In the genomic region with DNA sequence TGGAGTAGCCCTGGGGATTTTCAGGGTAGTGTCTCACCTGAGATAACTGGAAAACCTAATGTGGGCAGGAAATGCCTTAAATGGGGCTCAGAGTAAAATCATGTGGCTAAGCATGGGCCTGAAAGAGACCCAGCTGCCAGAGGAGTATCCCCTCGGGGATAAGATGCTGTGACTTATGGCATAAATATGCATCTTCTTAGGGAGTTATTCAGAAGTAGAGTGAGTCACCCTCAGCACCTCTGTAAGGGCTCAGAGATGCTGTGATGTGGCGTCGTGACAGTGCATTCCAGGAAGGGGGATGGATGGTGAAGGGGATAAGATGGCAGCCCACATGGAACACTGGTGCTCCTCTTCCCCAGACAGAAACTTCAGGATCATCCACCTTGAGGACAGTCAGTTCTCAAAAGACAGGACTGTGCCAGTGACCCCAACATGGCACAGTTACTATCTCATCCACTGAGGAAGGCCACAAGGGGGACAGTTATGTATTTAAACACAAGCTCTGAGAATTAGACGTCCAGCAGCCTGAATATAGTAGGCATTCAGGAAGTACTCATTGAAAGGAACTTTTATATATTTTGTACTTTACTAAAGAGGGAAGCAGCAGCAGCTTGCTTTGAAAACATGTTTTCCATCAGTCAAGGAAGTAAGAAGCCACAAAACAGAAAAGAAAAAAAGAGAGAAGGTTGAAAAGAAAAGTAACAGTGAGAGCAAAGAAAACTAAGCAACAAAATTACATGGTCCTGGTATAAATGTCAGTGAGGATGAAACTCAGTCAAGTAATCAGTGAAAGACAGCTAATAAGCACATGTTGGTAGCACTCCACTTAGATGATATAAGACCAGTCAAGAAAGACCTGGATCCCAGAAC, we compare ENCODE assay signal across 8 cellular contexts. TPM values are rescaled to one million over a fixed set of nuclear protein-coding genes. Genes with fewer than 3 reads are reported as not detected.
DNase-seq lines count a peak whose midpoint lies in the region; ATAC-seq and TF ChIP-seq lines count a peak whose summit lies in the region.

No MANE protein-coding gene starts in this region.

- H3K4me1 ChIP-seq in CD8-positive, alpha-beta T cell (ENCODE audit: insufficient read depth, low read length): peaks cover 68% of the 10 kb centered on the region
- H3K4me1 ChIP-seq in mesenchymal stem cell (ENCODE audit: control insufficient read depth, insufficient read depth, low read depth, low read length): peaks cover 12% of the 10 kb centered on the region

- H3K36me3 ChIP-seq in CD8-positive, alpha-beta T cell (ENCODE audit: insufficient read depth, low read length): peaks cover 46% of the 10 kb centered on the region
- peaks cover 0 to 5% of the 10 kb centered on the region in 2 experiments for H3K36me3 ChIP-seq in mesenchymal stem cell (ENCODE audit: control insufficient read depth in 1 of 2, insufficient read depth in 2 of 2, low read depth in 1 of 2, low read length in 2 of 2)

- H2AFZ ChIP-seq in mesenchymal stem cell (ENCODE audit: low read depth, low read length): peak overlapping the region; percentile 36

- peaks cover 87% of the 10 kb centered on the region for H3K4me1 Mint-ChIP-seq in CD8-positive, alpha-beta T cell (ENCODE audit: low read depth)
- H3K4me1 Mint-ChIP-seq in activated T-cell treated with anti-CD3 and anti-CD28 coated beads, Interleukin-2, amount 50 U/mL, for 24 hours (ENCODE audit: low read depth): peaks cover 89% of the 10 kb centered on the region

- peak; percentile 51 for ATAC-seq in CD8-positive, alpha-beta T cell
- ATAC-seq in HG02885 (IDR thresholded peaks at IDR 0.05; ENCODE audit: poor library complexity, unreplicated experiment): peak; percentile 67
- no peak for ATAC-seq in GM18517 (IDR thresholded peaks at IDR 0.05; ENCODE audit: unreplicated experiment)
- ATAC-seq in Right ventricle myocardium superior (ENCODE audit: poor library complexity): no peak

- no peaks in the 10 kb centered on the region for H3K9me3 ChIP-seq in CD8-positive, alpha-beta T cell (ENCODE audit: low read length)
- no peaks in the 10 kb centered on the region for H3K9me3 ChIP-seq in mesenchymal stem cell (ENCODE audit: control insufficient read depth, low read length)

- H3K9me3 Mint-ChIP-seq in CD8-positive, alpha-beta T cell: no peaks in the 10 kb centered on the region
- no peaks in the 10 kb centered on the region for H3K9me3 Mint-ChIP-seq in activated T-cell treated with anti-CD3 and anti-CD28 coated beads, Interleukin-2, amount 50 U/mL, for 24 hours

- H2AK5ac ChIP-seq in mesenchymal stem cell (ENCODE audit: low read length, severe bottlenecking): no peak overlapping the region

- peak overlapping the region; percentile 94 for H3K27ac Mint-ChIP-seq in CD8-positive, alpha-beta T cell
- peak overlapping the region; percentile 97 for H3K27ac Mint-ChIP-seq in activated T-cell treated with anti-CD3 and anti-CD28 coated beads, Interleukin-2, amount 50 U/mL, for 24 hours

- intact Hi-C loops in CD8-positive, alpha-beta T cell (cut with DNase I, micrococcal nuclease): loop anchor here in 1 of 2 experiments (2.0 to 10.0 kb wide), 3 partner anchors 17 to 419 kb away; partner anchors contain the start of gene CD55
- intact Hi-C loops in Right ventricle myocardium superior (cut with DNase I): no loop called here

- H2BK5ac ChIP-seq in mesenchymal stem cell (ENCODE audit: low read depth, low read length, poor library complexity, severe bottlenecking): no peak overlapping the region

- H3K18ac ChIP-seq in mesenchymal stem cell (ENCODE audit: low read depth in 1 of 2, low read length in 2 of 2): peak overlapping the region in 1 of 2 experiments; percentile 5

- 0% methylated on average over 3 of the region's 4 CpGs for WGBS in mesenchymal stem cell

- peak overlapping the region; percentile 7 for H3K4me3 ChIP-seq in CD8-positive, alpha-beta T cell (ENCODE audit: low read depth, low read length)
- no peak overlapping the region for H3K4me3 ChIP-seq in mesenchymal stem cell (ENCODE audit: insufficient read depth in 1 of 2, low read depth in 1 of 2, low read length in 2 of 2)

- peak overlapping the region; percentile 82 for H4K8ac ChIP-seq in mesenchymal stem cell (ENCODE audit: low read length)

- H3K14ac ChIP-seq in mesenchymal stem cell (ENCODE audit: low read length in 2 of 2): no peak overlapping the region

- no peak overlapping the region for H3K4me2 ChIP-seq in mesenchymal stem cell (ENCODE audit: low read length, poor library complexity, severe bottlenecking)

- no peak for TF ChIP-seq CTCF in CD8-positive, alpha-beta T cell (IDR thresholded peaks at IDR 0.05)

- DNase-seq in CD8-positive, alpha-beta T cell: peak in 3 of 7 experiments; percentile 34 to 51 (median 37)
- DNase-seq in activated T-cell treated with anti-CD3 and anti-CD28 coated beads, Interleukin-2, amount 50 U/mL, for 24 hours: peak; percentile 70
- DNase-seq in mesenchymal stem cell (peak; percentile 85), pons (ENCODE audit: low spot score) (no peak), Right ventricle myocardium superior (no peak), NCI-H446 (lab: John Stamatoyannopoulos, UW) (no peak)

- peak overlapping the region; percentile 5 for H3K27ac ChIP-seq in CD8-positive, alpha-beta T cell (ENCODE audit: low read depth, low read length)
- peak overlapping the region; percentile 36 for H3K27ac ChIP-seq in mesenchymal stem cell (ENCODE audit: low read length, poor library complexity, severe bottlenecking)

- H3K36me3 Mint-ChIP-seq in CD8-positive, alpha-beta T cell: peaks cover 84% of the 10 kb centered on the region
- H3K36me3 Mint-ChIP-seq in activated T-cell treated with anti-CD3 and anti-CD28 coated beads, Interleukin-2, amount 50 U/mL, for 24 hours (ENCODE audit: low read depth): peaks cover 78% of the 10 kb centered on the region

- no peak overlapping the region for H4K91ac ChIP-seq in mesenchymal stem cell (ENCODE audit: low read length)

- peak overlapping the region in 1 of 2 experiments; percentile 61 for H2BK12ac ChIP-seq in mesenchymal stem cell (ENCODE audit: low read length in 2 of 2)

- no peak overlapping the region for H3K23ac ChIP-seq in mesenchymal stem cell (ENCODE audit: low read length in 2 of 2)

- no peak overlapping the region for H2BK120ac ChIP-seq in mesenchymal stem cell (ENCODE audit: low read depth, low read length)

- peak overlapping the region; percentile 15 for H3K9ac ChIP-seq in mesenchymal stem cell (ENCODE audit: low read length)

- POLR2A ChIA-PET in CD8-positive, alpha-beta T cell (lab: Charles Lee): interaction anchor here (0.7 to 11.6 kb wide), 11 partner anchors 9 to 551 kb away, joined by 3 to 312 read pairs (median 4); partner anchors contain the start of genes FCMR and IL24

- peak overlapping the region; percentile 66 for H3K4me3 Mint-ChIP-seq in CD8-positive, alpha-beta T cell
- peak overlapping the region; percentile 14 for H3K4me3 Mint-ChIP-seq in activated T-cell treated with anti-CD3 and anti-CD28 coated beads, Interleukin-2, amount 50 U/mL, for 24 hours

- no peaks in the 10 kb centered on the region for H3K79me1 ChIP-seq in mesenchymal stem cell (replicated peaks; ENCODE audit: low read length, poor library complexity, severe bottlenecking)

- CTCF ChIA-PET in CD8-positive, alpha-beta T cell (lab: Charles Lee): interaction anchor here (1.0 to 6.2 kb wide), 17 partner anchors 9 to 179 kb away, joined by 3 to 75 read pairs (median 8); partner anchors contain the start of genes FCMR, IL20 and IL24

- no peaks in the 10 kb centered on the region for H3K27me3 Mint-ChIP-seq in CD8-positive, alpha-beta T cell (ENCODE audit: low read depth)
- no peaks in the 10 kb centered on the region for H3K27me3 Mint-ChIP-seq in activated T-cell treated with anti-CD3 and anti-CD28 coated beads, Interleukin-2, amount 50 U/mL, for 24 hours

- H3K27me3 ChIP-seq in CD8-positive, alpha-beta T cell (ENCODE audit: insufficient read depth, low read length): no peaks in the 10 kb centered on the region
- peaks cover 14 to 18% of the 10 kb centered on the region in 2 experiments for H3K27me3 ChIP-seq in mesenchymal stem cell (ENCODE audit: control insufficient read depth in 1 of 2, insufficient read depth in 1 of 2, low read length in 2 of 2)

- H2BK15ac ChIP-seq in mesenchymal stem cell (ENCODE audit: low read depth, poor library complexity, severe bottlenecking): no peak overlapping the region

- H3K4ac ChIP-seq in mesenchymal stem cell (ENCODE audit: low read depth in 1 of 2, low read length in 2 of 2): no peak overlapping the region

RNA-seq across cellular contexts. Expression of gene IL24, which starts 8.3 kb away (rescaled TPM):
- total RNA-seq in CD8-positive, alpha-beta T cell: not detected
- polyA plus RNA-seq in mesenchymal stem cell (2013, experiment 1 of 2): 1.2 TPM
- 1.5 TPM for polyA plus RNA-seq in mesenchymal stem cell (2013, experiment 2 of 2)
- total RNA-seq in Right ventricle myocardium superior: not detected

RNA-seq across cellular contexts. Expression of gene FCMR, which starts 16.2 kb away (rescaled TPM):
- 100 to 1,000 TPM; 119 to 133 TPM for total RNA-seq in CD8-positive, alpha-beta T cell
- polyA plus RNA-seq in mesenchymal stem cell (2013, experiment 1 of 2): 3.9 TPM
- 3.5 TPM for polyA plus RNA-seq in mesenchymal stem cell (2013, experiment 2 of 2)
- 3.2 TPM for total RNA-seq in Right ventricle myocardium superior

RNA-seq across cellular contexts. Expression of gene IL20, which starts 40.1 kb away (rescaled TPM):
- total RNA-seq in CD8-positive, alpha-beta T cell: not detected
- polyA plus RNA-seq in mesenchymal stem cell (2013, experiment 1 of 2): not detected
- not detected for polyA plus RNA-seq in mesenchymal stem cell (2013, experiment 2 of 2)
- not detected for total RNA-seq in Right ventricle myocardium superior

RNA-seq across cellular contexts. Expression of gene PIGR, which starts 40.7 kb away (rescaled TPM):
- total RNA-seq in CD8-positive, alpha-beta T cell: not detected
- not detected for polyA plus RNA-seq in mesenchymal stem cell (2013, experiment 1 of 2)
- not detected for polyA plus RNA-seq in mesenchymal stem cell (2013, experiment 2 of 2)
- 0.13 TPM for total RNA-seq in Right ventricle myocardium superior

Comparison
In these comparisons a context has a peak if more than half of its experiments do, and no peak if none do; other contexts are left out.
1. ATAC-seq: peak in CD8-positive, alpha-beta T cell (single experiment) and HG02885 (single experiment); none in GM18517 (single experiment) and Right ventricle myocardium superior (single experiment).
2. DNase-seq: peak in activated T-cell treated with anti-CD3 and anti-CD28 coated beads, Interleukin-2, amount 50 U/mL, for 24 hours (single experiment) and mesenchymal stem cell (single experiment); none in pons (single experiment), Right ventricle myocardium superior (single experiment) and NCI-H446 (0 of 2).
3. RNA of gene FCMR, which starts 16.2 kb away (total RNA-seq): 119 to 133 TPM in CD8-positive, alpha-beta T cell; 3.2 TPM in Right ventricle myocardium superior (single experiment); every median in the first group is over 10 times any median in the second.